Comparison of ENCODE assay signal across 25 cellular contexts in genomic region chr19:39982883-39983282, GRCh38.
"Had no signal": no experiment of that assay in that cellular context is flagged by ENCODE, and none has a peak within 500 bp of the region (broad histone marks: within the 10 kb centered on the region; RNA-seq: fewer than 3 reads in every experiment).

No MANE protein-coding gene starts in this region.

- H3K27ac ChIP-seq: colonic mucosa, epithelial cell of prostate, esophagus squamous epithelium, gastrocnemius medialis, heart right ventricle, left lung, lower lobe of right lung had no signal

- H3K4me3 ChIP-seq: colonic mucosa, esophagus squamous epithelium, gastrocnemius medialis, heart right ventricle, left lung, lower lobe of right lung had no signal

- H3K27me3 ChIP-seq: colonic mucosa, esophagus squamous epithelium, gastrocnemius medialis, heart right ventricle, left lung had no signal

- H3K4me3 Mint-ChIP-seq: dendritic cell treated with granulocyte-macrophage colony-stimulating factor and Interleukin-4, amounts not matched to agents 40 ng/mL and 50 ng/mL, for 4 days; effector memory CD8-positive, alpha-beta T cell; endodermal cell had no signal

- FAIRE-seq: endometrium, islet of Langerhans, keratinocyte had no signal

- DNase-seq: colonic mucosa; cortex of kidney; effector CD8-positive, alpha-beta T cell; effector memory CD8-positive, alpha-beta T cell; endodermal cell; erythroblast; esophagus squamous epithelium; foreskin fibroblast; foreskin melanocyte; gastrocnemius medialis; glutamatergic neuron; heart right ventricle; hippocampal formation; left cardiac atrium; left lung; left ventricle myocardium superior; lower lobe of right lung; mesenchymal stem cell; midbrain had no signal

- ATAC-seq: effector memory CD8-positive, alpha-beta T cell; esophagus mucosa; gastrocnemius medialis; heart right ventricle; left cardiac atrium; left lung; left ventricle myocardium superior; lower lobe of right lung had no signal

- H3K4me1 ChIP-seq: colonic mucosa, esophagus squamous epithelium, gastrocnemius medialis, left lung, lower lobe of right lung had no signal

- H3K9me3 ChIP-seq: colonic mucosa had no signal

- H3K4me1 Mint-ChIP-seq: endodermal cell had no signal

- H3K27me3 Mint-ChIP-seq: dendritic cell treated with granulocyte-macrophage colony-stimulating factor and Interleukin-4, amounts not matched to agents 40 ng/mL and 50 ng/mL, for 4 days; effector memory CD8-positive, alpha-beta T cell had no signal

- H3K27ac Mint-ChIP-seq: dendritic cell treated with granulocyte-macrophage colony-stimulating factor and Interleukin-4, amounts not matched to agents 40 ng/mL and 50 ng/mL, for 4 days; effector memory CD8-positive, alpha-beta T cell; endodermal cell had no signal
